Comparison of ENCODE assay signal across 25 cellular contexts in the genomic region with DNA sequence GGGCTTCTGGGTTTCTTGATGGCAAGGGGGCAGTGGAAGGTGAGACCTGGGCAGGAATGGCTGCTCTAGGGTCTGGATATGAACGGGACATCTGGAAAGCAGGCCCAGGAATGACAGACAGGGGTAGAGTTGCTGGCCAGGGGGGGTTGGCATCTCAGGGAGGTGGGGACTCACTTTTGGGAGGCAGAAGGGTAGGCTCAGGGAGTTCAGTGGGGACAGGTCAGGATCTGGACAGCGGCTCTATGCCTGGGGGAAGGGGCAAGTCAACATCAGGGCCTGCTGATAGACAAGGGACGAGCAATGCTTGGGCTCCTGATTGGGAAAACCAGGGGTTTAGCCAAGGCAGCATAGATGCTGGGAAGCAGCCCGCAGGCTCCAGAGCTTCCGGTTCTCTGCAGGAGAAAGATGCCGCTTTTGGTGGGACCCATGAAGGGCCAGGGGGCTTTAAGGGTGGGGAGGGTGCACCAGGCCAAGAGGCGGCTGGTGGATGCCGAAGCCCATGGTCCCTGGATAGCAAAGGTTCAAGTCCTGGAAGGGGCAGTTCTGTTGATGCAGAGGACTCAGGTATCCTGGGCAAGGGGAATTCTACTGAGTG. TPM values are rescaled to one million over a fixed set of nuclear protein-coding genes. Genes with fewer than 3 reads are reported as not detected.
"Had no signal": no experiment of that assay in that cellular context is flagged by ENCODE, and none has a peak within 500 bp of the region (broad histone marks: within the 10 kb centered on the region; RNA-seq: fewer than 3 reads in every experiment).

No MANE protein-coding gene starts in this region.

- H3K9me3 ChIP-seq: breast epithelium, heart right ventricle, pancreas, psoas muscle, stomach, tibial artery had no signal

- H3K36me3 ChIP-seq: breast epithelium, heart right ventricle, stomach, tibial artery had no signal

- H3K27ac ChIP-seq: breast epithelium, foreskin keratinocyte, heart right ventricle, pancreas, psoas muscle, stomach, tibial artery, VCaP had no signal

- H3K4me3 ChIP-seq: breast epithelium, heart right ventricle, pancreas, psoas muscle, smooth muscle cell, stomach, tibial artery had no signal

- DNase-seq: activated CD4-positive, alpha-beta T cell treated with anti-CD3 and anti-CD28 coated beads, Interleukin-2, amount 50 U/mL, for 1 hour; activated CD8-positive, alpha-beta T cell treated with anti-CD3 and anti-CD28 coated beads for 36 hours; activated naive CD4-positive, alpha-beta T cell treated with anti-CD3 and anti-CD28 coated beads, Interleukin-2, amount 50 U/mL, for 16 hours; activated T-cell treated with anti-CD3 and anti-CD28 coated beads, Interleukin-2, amount 50 U/mL, for 72 hours; amniotic stem cell; endodermal cell; foreskin keratinocyte; heart right ventricle; midbrain; naive thymus-derived CD4-positive, alpha-beta T cell; nucleus accumbens; psoas muscle; stimulated activated CD4-positive, alpha-beta T cell treated with anti-CD3 and anti-CD28 coated beads, Interleukin-15, amount 100 ng/mL, for 24 hours; stimulated activated CD4-positive, alpha-beta T cell treated with anti-CD3 and anti-CD28 coated beads, Interleukin-2, amount 100 ng/mL, for 24 hours; stimulated activated naive B cell treated with anti-CD40 and anti-IgM and Interleukin-4, amounts not matched to agents 10 μg/mL and 1 μg/mL and 100 μg/mL, for 72 hours; stomach; SW 1271; T-helper 9 cell had no signal

- ATAC-seq: activated CD8-positive, alpha-beta T cell treated with anti-CD3 and anti-CD28 coated beads for 36 hours; activated T-cell treated with anti-CD3 and anti-CD28 coated beads, Interleukin-2, amount 50 U/mL, for 72 hours; esophagus mucosa; foreskin keratinocyte; heart right ventricle; naive thymus-derived CD4-positive, alpha-beta T cell; pancreas; stimulated activated naive B cell treated with anti-CD40 and anti-IgM and Interleukin-4, amounts not matched to agents 10 μg/mL and 1 μg/mL and 100 μg/mL, for 72 hours had no signal

- H3K4me1 ChIP-seq: breast epithelium, foreskin keratinocyte, heart right ventricle, pancreas, psoas muscle, stomach, tibial artery had no signal

- H3K4me2 ChIP-seq: smooth muscle cell had no signal

- H3K27me3 ChIP-seq: breast epithelium, pancreas, tibial artery had no signal

RNA-seq across cellular contexts. Expression of a gene that starts 21.9 kb away (rescaled TPM):
- total RNA-seq: activated CD8-positive, alpha-beta T cell treated with anti-CD3 and anti-CD28 coated beads for 36 hours; endodermal cell; foreskin keratinocyte; naive thymus-derived CD4-positive, alpha-beta T cell; smooth muscle cell had no signal
- polyA plus RNA-seq: foreskin keratinocyte; naive thymus-derived CD4-positive, alpha-beta T cell; neural cell; smooth muscle cell had no signal
